In the genomic region with DNA sequence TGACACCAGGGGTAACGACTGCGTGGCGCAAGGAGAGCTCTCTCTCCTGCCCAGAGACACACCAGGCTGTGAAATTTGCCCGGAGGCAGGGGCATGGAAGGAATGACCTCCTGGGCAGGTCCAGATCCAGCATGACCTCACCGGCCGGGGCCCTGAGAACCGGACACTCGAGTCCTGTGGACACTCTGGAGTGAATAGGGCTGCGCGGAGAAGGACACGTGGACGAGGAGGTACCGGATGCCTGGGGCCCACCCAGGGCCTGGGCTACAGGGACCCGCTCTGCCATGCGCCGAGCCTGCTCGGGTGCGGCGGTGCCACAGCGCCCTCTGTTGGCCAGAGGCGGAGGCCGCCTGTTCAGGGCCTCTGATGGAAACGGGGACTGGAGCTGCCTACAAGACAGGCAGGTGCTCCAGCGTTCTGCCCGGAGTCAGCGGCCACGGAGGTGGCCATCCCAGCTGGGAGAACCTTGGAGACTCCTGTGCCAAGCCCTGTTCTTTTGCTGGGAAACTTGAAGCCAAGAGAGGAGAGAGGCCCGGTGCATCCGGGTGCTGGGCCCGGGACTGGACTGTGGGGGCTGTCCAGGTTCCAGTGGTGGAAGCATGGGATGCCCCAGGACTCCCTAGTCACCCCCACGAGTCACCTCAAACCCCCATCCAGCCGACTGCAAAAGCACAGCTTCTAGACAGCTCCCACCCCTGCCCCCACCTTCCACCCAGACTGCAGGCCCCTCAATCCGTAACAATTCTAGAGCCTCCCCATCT, we compare ENCODE assay signal across 1 cellular context.
TF ChIP-seq lines count a peak whose summit lies in the region.

No MANE protein-coding gene starts in this region.

TF ChIP-seq in K562, 482 proteins besides CTCF, POLR2A, EP300 and RAD21 (continued from another document and continues in another):
- TF ChIP-seq ZNF75A (CRISPR knock-in tag; IDR thresholded peaks at IDR 0.05) (no peak), POLR2G (IDR thresholded peaks at IDR 0.05; ENCODE audit: low read depth, low read length) (peak; percentile 38; the same call in 1 of the 2 replicates), ARID2 (IDR thresholded peaks at IDR 0.05) (peak; percentile 82; the same call in 1 of the 2 replicates), MEF2A (IDR thresholded peaks at IDR 0.05; ENCODE audit: control insufficient read depth, low read depth, low read length) (no peak), NR2C1 (IDR thresholded peaks at IDR 0.05) (peak; percentile 94), NR2C1 (tag; IDR thresholded peaks at IDR 0.05) (peak; percentile 92), MECOM (CRISPR knock-in tag; IDR thresholded peaks at IDR 0.05) (no peak), ZFX (CRISPR knock-in tag; IDR thresholded peaks at IDR 0.05) (peak; percentile 44), SMC3 (conservative IDR thresholded peaks at IDR 0.05; ENCODE audit: insufficient read depth, low read depth, low read length) (peak; percentile 91), ZFP1 (CRISPR knock-in tag; IDR thresholded peaks at IDR 0.05) (no peak), ZNF76 (CRISPR knock-in tag; IDR thresholded peaks at IDR 0.05; ENCODE audit: borderline replicate concordance) (no peak), CREBBP (IDR thresholded peaks at IDR 0.05; ENCODE audit: low read depth, low read length) (no peak), DMBX1 (CRISPR knock-in tag; IDR thresholded peaks at IDR 0.05; ENCODE audit: borderline replicate concordance) (no peak), ASH1L (IDR thresholded peaks at IDR 0.05; ENCODE audit: borderline replicate concordance, low read depth, partially characterized antibody) (no peak), SRF (CRISPR knock-in tag; IDR thresholded peaks at IDR 0.05) (no peak), JUND (IDR thresholded peaks at IDR 0.05; ENCODE audit: borderline replicate concordance, low read depth, low read length) (0 out of 2 replicates have a peak, but pooled peaks have one; percentile 24), JUND (tag; IDR thresholded peaks at IDR 0.05; ENCODE audit: borderline replicate concordance, low read depth, low read length) (no peak), SAFB2 (IDR thresholded peaks at IDR 0.05; ENCODE audit: borderline replicate concordance, low read depth, low read length, severe bottlenecking) (no peak), ELF1 (tag; IDR thresholded peaks at IDR 0.05) (no peak), HNRNPUL1 (IDR thresholded peaks at IDR 0.05; ENCODE audit: low read length) (no peak), RBFOX2 (IDR thresholded peaks at IDR 0.05; ENCODE audit: low read depth, low read length) (peak; percentile 30; the same call in 1 of the 2 replicates), LCOR (CRISPR knock-in tag; IDR thresholded peaks at IDR 0.05) (peak; percentile 37; the same call in 1 of the 2 replicates), CREM (IDR thresholded peaks at IDR 0.05; ENCODE audit: low read depth) (peak; percentile 45; the same call in 1 of the 2 replicates), ZNF445 (CRISPR knock-in tag; IDR thresholded peaks at IDR 0.05; ENCODE audit: low read depth) (no peak), CSDE1 (IDR thresholded peaks at IDR 0.05) (no peak), ZNF311 (CRISPR knock-in tag; IDR thresholded peaks at IDR 0.05) (no peak), ZFP30 (CRISPR knock-in tag; IDR thresholded peaks at IDR 0.05; ENCODE audit: borderline replicate concordance) (no peak), ZKSCAN1 (IDR thresholded peaks at IDR 0.05; ENCODE audit: low read depth, low read length) (0 out of 2 replicates have a peak, but pooled peaks have one; percentile 31), ZFP36 (IDR thresholded peaks at IDR 0.05; ENCODE audit: low read depth, low read length, partially characterized antibody) (peak; percentile 4), THRAP3 (IDR thresholded peaks at IDR 0.05; ENCODE audit: borderline replicate concordance) (no peak), MAFK (IDR thresholded peaks at IDR 0.05; ENCODE audit: low read length) (no peak), RBM15 (IDR thresholded peaks at IDR 0.05; ENCODE audit: insufficient read depth, low read length) (no peak)
- TF ChIP-seq, protein P1, sequence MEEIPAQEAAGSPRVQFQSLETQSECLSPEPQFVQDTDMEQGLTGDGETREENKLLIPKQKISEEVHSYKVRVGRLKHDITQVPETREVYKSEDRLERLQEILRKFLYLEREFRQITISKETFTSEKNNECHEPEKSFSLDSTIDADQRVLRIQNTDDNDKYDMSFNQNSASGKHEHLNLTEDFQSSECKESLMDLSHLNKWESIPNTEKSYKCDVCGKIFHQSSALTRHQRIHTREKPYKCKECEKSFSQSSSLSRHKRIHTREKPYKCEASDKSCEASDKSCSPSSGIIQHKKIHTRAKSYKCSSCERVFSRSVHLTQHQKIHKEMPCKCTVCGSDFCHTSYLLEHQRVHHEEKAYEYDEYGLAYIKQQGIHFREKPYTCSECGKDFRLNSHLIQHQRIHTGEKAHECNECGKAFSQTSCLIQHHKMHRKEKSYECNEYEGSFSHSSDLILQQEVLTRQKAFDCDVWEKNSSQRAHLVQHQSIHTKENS (CRISPR knock-in tag; IDR thresholded peaks at IDR 0.05), result no peak
- TF ChIP-seq, protein P2, sequence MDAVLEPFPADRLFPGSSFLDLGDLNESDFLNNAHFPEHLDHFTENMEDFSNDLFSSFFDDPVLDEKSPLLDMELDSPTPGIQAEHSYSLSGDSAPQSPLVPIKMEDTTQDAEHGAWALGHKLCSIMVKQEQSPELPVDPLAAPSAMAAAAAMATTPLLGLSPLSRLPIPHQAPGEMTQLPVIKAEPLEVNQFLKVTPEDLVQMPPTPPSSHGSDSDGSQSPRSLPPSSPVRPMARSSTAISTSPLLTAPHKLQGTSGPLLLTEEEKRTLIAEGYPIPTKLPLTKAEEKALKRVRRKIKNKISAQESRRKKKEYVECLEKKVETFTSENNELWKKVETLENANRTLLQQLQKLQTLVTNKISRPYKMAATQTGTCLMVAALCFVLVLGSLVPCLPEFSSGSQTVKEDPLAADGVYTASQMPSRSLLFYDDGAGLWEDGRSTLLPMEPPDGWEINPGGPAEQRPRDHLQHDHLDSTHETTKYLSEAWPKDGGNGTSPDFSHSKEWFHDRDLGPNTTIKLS (IDR thresholded peaks at IDR 0.05; ENCODE audit: borderline replicate concordance, low read depth), result no peak
- TF ChIP-seq, protein P3, sequence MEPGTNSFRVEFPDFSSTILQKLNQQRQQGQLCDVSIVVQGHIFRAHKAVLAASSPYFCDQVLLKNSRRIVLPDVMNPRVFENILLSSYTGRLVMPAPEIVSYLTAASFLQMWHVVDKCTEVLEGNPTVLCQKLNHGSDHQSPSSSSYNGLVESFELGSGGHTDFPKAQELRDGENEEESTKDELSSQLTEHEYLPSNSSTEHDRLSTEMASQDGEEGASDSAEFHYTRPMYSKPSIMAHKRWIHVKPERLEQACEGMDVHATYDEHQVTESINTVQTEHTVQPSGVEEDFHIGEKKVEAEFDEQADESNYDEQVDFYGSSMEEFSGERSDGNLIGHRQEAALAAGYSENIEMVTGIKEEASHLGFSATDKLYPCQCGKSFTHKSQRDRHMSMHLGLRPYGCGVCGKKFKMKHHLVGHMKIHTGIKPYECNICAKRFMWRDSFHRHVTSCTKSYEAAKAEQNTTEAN (CRISPR knock-in tag; IDR thresholded peaks at IDR 0.05), result no peak
- TF ChIP-seq, protein P4, sequence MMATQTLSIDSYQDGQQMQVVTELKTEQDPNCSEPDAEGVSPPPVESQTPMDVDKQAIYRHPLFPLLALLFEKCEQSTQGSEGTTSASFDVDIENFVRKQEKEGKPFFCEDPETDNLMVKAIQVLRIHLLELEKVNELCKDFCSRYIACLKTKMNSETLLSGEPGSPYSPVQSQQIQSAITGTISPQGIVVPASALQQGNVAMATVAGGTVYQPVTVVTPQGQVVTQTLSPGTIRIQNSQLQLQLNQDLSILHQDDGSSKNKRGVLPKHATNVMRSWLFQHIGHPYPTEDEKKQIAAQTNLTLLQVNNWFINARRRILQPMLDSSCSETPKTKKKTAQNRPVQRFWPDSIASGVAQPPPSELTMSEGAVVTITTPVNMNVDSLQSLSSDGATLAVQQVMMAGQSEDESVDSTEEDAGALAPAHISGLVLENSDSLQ (IDR thresholded peaks at IDR 0.05), result no peak
- TF ChIP-seq, protein P5, sequence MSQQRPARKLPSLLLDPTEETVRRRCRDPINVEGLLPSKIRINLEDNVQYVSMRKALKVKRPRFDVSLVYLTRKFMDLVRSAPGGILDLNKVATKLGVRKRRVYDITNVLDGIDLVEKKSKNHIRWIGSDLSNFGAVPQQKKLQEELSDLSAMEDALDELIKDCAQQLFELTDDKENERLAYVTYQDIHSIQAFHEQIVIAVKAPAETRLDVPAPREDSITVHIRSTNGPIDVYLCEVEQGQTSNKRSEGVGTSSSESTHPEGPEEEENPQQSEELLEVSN (IDR thresholded peaks at IDR 0.05; ENCODE audit: borderline replicate concordance in 1 of 2, extremely low read depth in 1 of 2, insufficient read depth in 1 of 2, insufficient read length in 1 of 2, low read depth in 1 of 2, low read length in 1 of 2, poor library complexity in 1 of 2, severe bottlenecking in 1 of 2), result peak in 1 of 2 experiments; percentile 43
- TF ChIP-seq, protein P6, sequence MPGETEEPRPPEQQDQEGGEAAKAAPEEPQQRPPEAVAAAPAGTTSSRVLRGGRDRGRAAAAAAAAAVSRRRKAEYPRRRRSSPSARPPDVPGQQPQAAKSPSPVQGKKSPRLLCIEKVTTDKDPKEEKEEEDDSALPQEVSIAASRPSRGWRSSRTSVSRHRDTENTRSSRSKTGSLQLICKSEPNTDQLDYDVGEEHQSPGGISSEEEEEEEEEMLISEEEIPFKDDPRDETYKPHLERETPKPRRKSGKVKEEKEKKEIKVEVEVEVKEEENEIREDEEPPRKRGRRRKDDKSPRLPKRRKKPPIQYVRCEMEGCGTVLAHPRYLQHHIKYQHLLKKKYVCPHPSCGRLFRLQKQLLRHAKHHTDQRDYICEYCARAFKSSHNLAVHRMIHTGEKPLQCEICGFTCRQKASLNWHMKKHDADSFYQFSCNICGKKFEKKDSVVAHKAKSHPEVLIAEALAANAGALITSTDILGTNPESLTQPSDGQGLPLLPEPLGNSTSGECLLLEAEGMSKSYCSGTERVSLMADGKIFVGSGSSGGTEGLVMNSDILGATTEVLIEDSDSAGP (CRISPR knock-in tag; IDR thresholded peaks at IDR 0.05), result no peak
- TF ChIP-seq, protein P7, sequence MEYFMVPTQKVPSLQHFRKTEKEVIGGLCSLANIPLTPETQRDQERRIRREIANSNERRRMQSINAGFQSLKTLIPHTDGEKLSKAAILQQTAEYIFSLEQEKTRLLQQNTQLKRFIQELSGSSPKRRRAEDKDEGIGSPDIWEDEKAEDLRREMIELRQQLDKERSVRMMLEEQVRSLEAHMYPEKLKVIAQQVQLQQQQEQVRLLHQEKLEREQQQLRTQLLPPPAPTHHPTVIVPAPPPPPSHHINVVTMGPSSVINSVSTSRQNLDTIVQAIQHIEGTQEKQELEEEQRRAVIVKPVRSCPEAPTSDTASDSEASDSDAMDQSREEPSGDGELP (CRISPR knock-in tag; IDR thresholded peaks at IDR 0.05; ENCODE audit: borderline replicate concordance), result peak; percentile 63; the same call in 1 of the 2 replicates
- TF ChIP-seq, protein P8, sequence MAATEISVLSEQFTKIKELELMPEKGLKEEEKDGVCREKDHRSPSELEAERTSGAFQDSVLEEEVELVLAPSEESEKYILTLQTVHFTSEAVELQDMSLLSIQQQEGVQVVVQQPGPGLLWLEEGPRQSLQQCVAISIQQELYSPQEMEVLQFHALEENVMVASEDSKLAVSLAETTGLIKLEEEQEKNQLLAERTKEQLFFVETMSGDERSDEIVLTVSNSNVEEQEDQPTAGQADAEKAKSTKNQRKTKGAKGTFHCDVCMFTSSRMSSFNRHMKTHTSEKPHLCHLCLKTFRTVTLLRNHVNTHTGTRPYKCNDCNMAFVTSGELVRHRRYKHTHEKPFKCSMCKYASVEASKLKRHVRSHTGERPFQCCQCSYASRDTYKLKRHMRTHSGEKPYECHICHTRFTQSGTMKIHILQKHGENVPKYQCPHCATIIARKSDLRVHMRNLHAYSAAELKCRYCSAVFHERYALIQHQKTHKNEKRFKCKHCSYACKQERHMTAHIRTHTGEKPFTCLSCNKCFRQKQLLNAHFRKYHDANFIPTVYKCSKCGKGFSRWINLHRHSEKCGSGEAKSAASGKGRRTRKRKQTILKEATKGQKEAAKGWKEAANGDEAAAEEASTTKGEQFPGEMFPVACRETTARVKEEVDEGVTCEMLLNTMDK (IDR thresholded peaks at IDR 0.05; ENCODE audit: borderline replicate concordance, insufficient read depth, low read depth, low read length, poor library complexity, severe bottlenecking), result peak; percentile 71
- TF ChIP-seq, protein P9, sequence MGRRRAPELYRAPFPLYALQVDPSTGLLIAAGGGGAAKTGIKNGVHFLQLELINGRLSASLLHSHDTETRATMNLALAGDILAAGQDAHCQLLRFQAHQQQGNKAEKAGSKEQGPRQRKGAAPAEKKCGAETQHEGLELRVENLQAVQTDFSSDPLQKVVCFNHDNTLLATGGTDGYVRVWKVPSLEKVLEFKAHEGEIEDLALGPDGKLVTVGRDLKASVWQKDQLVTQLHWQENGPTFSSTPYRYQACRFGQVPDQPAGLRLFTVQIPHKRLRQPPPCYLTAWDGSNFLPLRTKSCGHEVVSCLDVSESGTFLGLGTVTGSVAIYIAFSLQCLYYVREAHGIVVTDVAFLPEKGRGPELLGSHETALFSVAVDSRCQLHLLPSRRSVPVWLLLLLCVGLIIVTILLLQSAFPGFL (CRISPR knock-in tag; IDR thresholded peaks at IDR 0.05), result no peak
- TF ChIP-seq, protein P10, sequence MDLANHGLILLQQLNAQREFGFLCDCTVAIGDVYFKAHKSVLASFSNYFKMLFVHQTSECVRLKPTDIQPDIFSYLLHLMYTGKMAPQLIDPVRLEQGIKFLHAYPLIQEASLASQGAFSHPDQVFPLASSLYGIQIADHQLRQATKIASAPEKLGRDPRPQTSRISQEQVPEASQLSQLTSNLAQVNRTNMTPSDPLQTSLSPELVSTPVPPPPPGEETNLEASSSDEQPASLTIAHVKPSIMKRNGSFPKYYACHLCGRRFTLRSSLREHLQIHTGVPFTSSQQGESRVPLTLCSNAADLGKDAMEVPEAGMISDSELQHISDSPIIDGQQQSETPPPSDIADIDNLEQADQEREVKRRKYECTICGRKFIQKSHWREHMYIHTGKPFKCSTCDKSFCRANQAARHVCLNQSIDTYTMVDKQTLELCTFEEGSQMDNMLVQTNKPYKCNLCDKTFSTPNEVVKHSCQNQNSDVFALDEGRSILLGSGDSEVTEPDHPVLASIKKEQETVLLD (IDR thresholded peaks at IDR 0.05), result peak; percentile 66; the same call in 1 of the 2 replicates
- TF ChIP-seq, protein P11, sequence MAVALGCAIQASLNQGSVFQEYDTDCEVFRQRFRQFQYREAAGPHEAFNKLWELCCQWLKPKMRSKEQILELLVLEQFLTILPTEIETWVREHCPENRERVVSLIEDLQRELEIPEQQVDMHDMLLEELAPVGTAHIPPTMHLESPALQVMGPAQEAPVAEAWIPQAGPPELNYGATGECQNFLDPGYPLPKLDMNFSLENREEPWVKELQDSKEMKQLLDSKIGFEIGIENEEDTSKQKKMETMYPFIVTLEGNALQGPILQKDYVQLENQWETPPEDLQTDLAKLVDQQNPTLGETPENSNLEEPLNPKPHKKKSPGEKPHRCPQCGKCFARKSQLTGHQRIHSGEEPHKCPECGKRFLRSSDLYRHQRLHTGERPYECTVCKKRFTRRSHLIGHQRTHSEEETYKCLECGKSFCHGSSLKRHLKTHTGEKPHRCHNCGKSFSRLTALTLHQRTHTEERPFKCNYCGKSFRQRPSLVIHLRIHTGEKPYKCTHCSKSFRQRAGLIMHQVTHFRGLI (CRISPR knock-in tag; IDR thresholded peaks at IDR 0.05), result no peak
